8 cellular contexts compared by ENCODE assay signal in genomic region chr17:66715745-66716156, GRCh38.
A peak's percentile ranks its signal among the peaks of the same experiment; 100 is the strongest.
DNase-seq lines count a peak whose midpoint lies in the region; ATAC-seq and TF ChIP-seq lines count a peak whose summit lies in the region.

No MANE protein-coding gene starts in this region.

- no peaks in the 10 kb centered on the region for H3K27me3 ChIP-seq in smooth muscle cell (ENCODE audit: low read depth)

- DNase-seq in GDM1 (lab: John Stamatoyannopoulos, UW) = peak; percentile 11
- DNase-seq in HPDE6-E6E7 (ENCODE audit: extremely low spot score) = peak; percentile 77
- DNase-seq in NCI-H526 (lab: John Stamatoyannopoulos, UW) = peak; percentile 61 to 80
- DNase-seq in astrocyte of the hippocampus (ENCODE audit: low read depth, low spot score) = peak; percentile 80
- peak; percentile 69 for DNase-seq in iPS DF 19.7 (ENCODE audit: low read depth, low spot score)
- no peak for DNase-seq in smooth muscle cell (lab: John Stamatoyannopoulos, UW; ENCODE audit: unreplicated experiment)
- no peak for DNase-seq in stimulated activated CD4-positive, alpha-beta T cell treated with anti-CD3 and anti-CD28 coated beads, Interleukin-1b, Interleukin-23, amount 100 ng/mL, for 48 hours

- H3K79me2 ChIP-seq in smooth muscle cell (ENCODE audit: low read depth) = no peaks in the 10 kb centered on the region

- TF ChIP-seq CTCF in smooth muscle cell (IDR thresholded peaks at IDR 0.05; ENCODE audit: borderline replicate concordance, insufficient read depth, poor library complexity, severe bottlenecking) = peak; percentile 68

- no peaks in the 10 kb centered on the region for H3F3A ChIP-seq in smooth muscle cell (ENCODE audit: low read depth)

- H4K20me1 ChIP-seq in smooth muscle cell (ENCODE audit: low read depth) = no peaks in the 10 kb centered on the region

- no peak overlapping the region for H3K4me3 ChIP-seq in smooth muscle cell

- no peak overlapping the region for H3K27ac ChIP-seq in smooth muscle cell (ENCODE audit: low read depth)

- no peak overlapping the region for H3K4me2 ChIP-seq in smooth muscle cell

- no peak overlapping the region for H2AFZ ChIP-seq in smooth muscle cell (ENCODE audit: low read depth)

- no peak overlapping the region for H3K9ac ChIP-seq in smooth muscle cell (ENCODE audit: low read depth)

- no peak for ATAC-seq in GM21447 (IDR thresholded peaks at IDR 0.05; ENCODE audit: unreplicated experiment)

- WGBS in smooth muscle cell (ENCODE audit: low lambda C conversion rate) = 44% methylated on average over 3 of the region's 3 CpGs

- H3K36me3 ChIP-seq in smooth muscle cell (ENCODE audit: low read depth) = no peaks in the 10 kb centered on the region

- H3K9me3 ChIP-seq in smooth muscle cell (replicated peaks; ENCODE audit: low read depth) = no peaks in the 10 kb centered on the region

- peaks cover 3% of the 10 kb centered on the region for H3K4me1 ChIP-seq in smooth muscle cell (ENCODE audit: low read depth)

Comparison
In these comparisons a context has a peak if more than half of its experiments do, and no peak if none do; other contexts are left out.
1. DNase-seq: peak in GDM1 (single experiment), HPDE6-E6E7 (single experiment), NCI-H526 (2 of 2), astrocyte of the hippocampus (single experiment) and iPS DF 19.7 (single experiment); none in smooth muscle cell (single experiment) and stimulated activated CD4-positive, alpha-beta T cell treated with anti-CD3 and anti-CD28 coated beads, Interleukin-1b, Interleukin-23, amount 100 ng/mL, for 48 hours (single experiment).